In genomic region chr10:65751218-65751617, GRCh38 we compare ENCODE assay signal across 20 cellular contexts.
"Had no signal": no experiment of that assay in that cellular context is flagged by ENCODE, and none has a peak within 500 bp of the region (broad histone marks: within the 10 kb centered on the region; RNA-seq: fewer than 3 reads in every experiment).

No MANE protein-coding gene starts in this region.

- H3K36me3 ChIP-seq: heart right ventricle, spleen, thoracic aorta had no signal

- H3K9me3 ChIP-seq: heart right ventricle, thoracic aorta had no signal

- H3K9me3 Mint-ChIP-seq: type B pancreatic cell, WTC11 had no signal

- H3K4me3 ChIP-seq: coronary artery, heart right ventricle, spleen, thoracic aorta had no signal

- H3K27ac ChIP-seq: coronary artery, heart right ventricle, spleen, thoracic aorta had no signal

- H3K4me3 Mint-ChIP-seq: activated naive CD8-positive, alpha-beta T cell treated with anti-CD3 and anti-CD28 coated beads for 36 hours; mesothelial cell of epicardium; natural killer cell; type B pancreatic cell; WTC11 had no signal

- FAIRE-seq: kidney had no signal

- H3K27ac Mint-ChIP-seq: activated naive CD8-positive, alpha-beta T cell treated with anti-CD3 and anti-CD28 coated beads for 36 hours; mesothelial cell of epicardium; natural killer cell; type B pancreatic cell; WTC11 had no signal

- H3K27me3 ChIP-seq: heart right ventricle, spleen had no signal

- DNase-seq: activated CD4-positive, alpha-beta T cell treated with anti-CD3 and anti-CD28 coated beads, Interleukin-2, amount 50 U/mL, for 4 hours; activated CD8-positive, alpha-beta memory T cell treated with anti-CD3 and anti-CD28 coated beads for 24 hours; activated CD8-positive, alpha-beta memory T cell treated with anti-CD3 and anti-CD28 coated beads, Interleukin-2, amount 50 U/mL, for 48 hours; activated naive CD4-positive, alpha-beta T cell treated with Interleukin-2 at 50 U/mL for 16 hours; activated naive CD8-positive, alpha-beta T cell treated with anti-CD3 and anti-CD28 coated beads for 36 hours; activated T-cell treated with anti-CD3 and anti-CD28 coated beads, Interleukin-2, amount 50 U/mL, for 48 hours; cerebellar nuclear complex; heart right ventricle; kidney; natural killer cell; spleen; stimulated activated CD4-positive, alpha-beta T cell treated with anti-CD3 and anti-CD28 coated beads, Interleukin-4, amount 100 ng/mL, for 1 hour; stimulated activated naive CD4-positive, alpha-beta T cell treated with Interleukin-2 at 50 U/mL for 16 hours; T-helper 9 cell had no signal

- H3K4me1 ChIP-seq: heart right ventricle, spleen had no signal

- H3K27me3 Mint-ChIP-seq: activated naive CD8-positive, alpha-beta T cell treated with anti-CD3 and anti-CD28 coated beads for 36 hours; type B pancreatic cell had no signal

- ATAC-seq: heart right ventricle, left lobe of liver, natural killer cell, WTC11 had no signal

- H3K4me1 Mint-ChIP-seq: activated naive CD8-positive, alpha-beta T cell treated with anti-CD3 and anti-CD28 coated beads for 36 hours; mesothelial cell of epicardium; natural killer cell; WTC11 had no signal

- H3K36me3 Mint-ChIP-seq: activated naive CD8-positive, alpha-beta T cell treated with anti-CD3 and anti-CD28 coated beads for 36 hours; mesothelial cell of epicardium; type B pancreatic cell; WTC11 had no signal
